ENCODE assay signal across 1 cellular context in the genomic region with DNA sequence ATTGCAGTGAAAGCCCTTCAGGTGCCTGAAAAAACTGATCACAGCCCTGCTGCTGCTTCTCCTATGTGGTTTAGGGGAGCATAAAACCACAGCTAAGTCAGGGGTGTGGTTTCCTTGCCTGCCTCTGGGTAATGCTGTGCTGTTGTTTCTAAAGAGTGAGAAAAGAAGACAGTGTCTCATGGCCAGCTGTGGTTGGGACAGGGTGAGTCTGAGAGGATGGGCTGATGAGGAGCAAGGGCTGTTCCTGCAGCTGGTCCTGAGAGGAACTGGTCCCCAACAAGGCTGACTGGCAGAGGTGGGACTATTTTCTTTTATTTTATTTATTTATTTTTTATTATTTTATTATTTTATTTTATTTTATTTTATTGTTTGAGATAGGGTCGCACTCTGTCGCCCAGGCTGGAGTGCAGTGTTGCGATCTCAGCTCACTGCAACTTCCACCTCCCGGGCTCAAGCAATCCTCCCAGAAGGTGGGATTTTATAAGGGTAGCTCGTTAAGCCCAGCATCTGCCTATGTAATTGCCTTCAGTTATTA.
TF ChIP-seq lines count a peak whose summit lies in the region.

No MANE protein-coding gene starts in this region.

TF ChIP-seq in K562, 482 proteins besides CTCF, POLR2A, EP300 and RAD21 (continued from another document):
- TF ChIP-seq SIN3B (IDR thresholded peaks at IDR 0.05; ENCODE audit: low read depth) (no peak), TFAM (CRISPR knock-in tag; conservative IDR thresholded peaks at IDR 0.05) (no peak), ZNF41 (CRISPR knock-in tag; conservative IDR thresholded peaks at IDR 0.05) (no peak), GABPB2 (CRISPR knock-in tag; conservative IDR thresholded peaks at IDR 0.05) (no peak), HMG20A (CRISPR knock-in tag; conservative IDR thresholded peaks at IDR 0.05) (no peak), CEBPG (CRISPR knock-in tag; IDR thresholded peaks at IDR 0.05) (no peak), CEBPG (tag; conservative IDR thresholded peaks at IDR 0.05 in 1 of 2, IDR thresholded peaks at IDR 0.05 in 1 of 2) (no peak)
- TF ChIP-seq, protein P1, sequence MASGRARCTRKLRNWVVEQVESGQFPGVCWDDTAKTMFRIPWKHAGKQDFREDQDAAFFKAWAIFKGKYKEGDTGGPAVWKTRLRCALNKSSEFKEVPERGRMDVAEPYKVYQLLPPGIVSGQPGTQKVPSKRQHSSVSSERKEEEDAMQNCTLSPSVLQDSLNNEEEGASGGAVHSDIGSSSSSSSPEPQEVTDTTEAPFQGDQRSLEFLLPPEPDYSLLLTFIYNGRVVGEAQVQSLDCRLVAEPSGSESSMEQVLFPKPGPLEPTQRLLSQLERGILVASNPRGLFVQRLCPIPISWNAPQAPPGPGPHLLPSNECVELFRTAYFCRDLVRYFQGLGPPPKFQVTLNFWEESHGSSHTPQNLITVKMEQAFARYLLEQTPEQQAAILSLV (tag; IDR thresholded peaks at IDR 0.05) = no peak
- TF ChIP-seq, protein P2, sequence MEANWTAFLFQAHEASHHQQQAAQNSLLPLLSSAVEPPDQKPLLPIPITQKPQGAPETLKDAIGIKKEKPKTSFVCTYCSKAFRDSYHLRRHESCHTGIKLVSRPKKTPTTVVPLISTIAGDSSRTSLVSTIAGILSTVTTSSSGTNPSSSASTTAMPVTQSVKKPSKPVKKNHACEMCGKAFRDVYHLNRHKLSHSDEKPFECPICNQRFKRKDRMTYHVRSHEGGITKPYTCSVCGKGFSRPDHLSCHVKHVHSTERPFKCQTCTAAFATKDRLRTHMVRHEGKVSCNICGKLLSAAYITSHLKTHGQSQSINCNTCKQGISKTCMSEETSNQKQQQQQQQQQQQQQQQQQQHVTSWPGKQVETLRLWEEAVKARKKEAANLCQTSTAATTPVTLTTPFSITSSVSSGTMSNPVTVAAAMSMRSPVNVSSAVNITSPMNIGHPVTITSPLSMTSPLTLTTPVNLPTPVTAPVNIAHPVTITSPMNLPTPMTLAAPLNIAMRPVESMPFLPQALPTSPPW (CRISPR knock-in tag; IDR thresholded peaks at IDR 0.05) = no peak
- TF ChIP-seq, protein P3, sequence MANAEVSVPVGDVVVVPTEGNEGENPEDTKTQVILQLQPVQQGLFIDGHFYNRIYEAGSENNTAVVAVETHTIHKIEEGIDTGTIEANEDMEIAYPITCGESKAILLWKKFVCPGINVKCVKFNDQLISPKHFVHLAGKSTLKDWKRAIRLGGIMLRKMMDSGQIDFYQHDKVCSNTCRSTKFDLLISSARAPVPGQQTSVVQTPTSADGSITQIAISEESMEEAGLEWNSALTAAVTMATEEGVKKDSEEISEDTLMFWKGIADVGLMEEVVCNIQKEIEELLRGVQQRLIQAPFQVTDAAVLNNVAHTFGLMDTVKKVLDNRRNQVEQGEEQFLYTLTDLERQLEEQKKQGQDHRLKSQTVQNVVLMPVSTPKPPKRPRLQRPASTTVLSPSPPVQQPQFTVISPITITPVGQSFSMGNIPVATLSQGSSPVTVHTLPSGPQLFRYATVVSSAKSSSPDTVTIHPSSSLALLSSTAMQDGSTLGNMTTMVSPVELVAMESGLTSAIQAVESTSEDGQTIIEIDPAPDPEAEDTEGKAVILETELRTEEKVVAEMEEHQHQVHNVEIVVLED (CRISPR knock-in tag; IDR thresholded peaks at IDR 0.05) = no peak
TF ChIP-seq in K562: peak in this region for 0.
